Comparison of ENCODE assay signal across 8 cellular contexts in the genomic region with DNA sequence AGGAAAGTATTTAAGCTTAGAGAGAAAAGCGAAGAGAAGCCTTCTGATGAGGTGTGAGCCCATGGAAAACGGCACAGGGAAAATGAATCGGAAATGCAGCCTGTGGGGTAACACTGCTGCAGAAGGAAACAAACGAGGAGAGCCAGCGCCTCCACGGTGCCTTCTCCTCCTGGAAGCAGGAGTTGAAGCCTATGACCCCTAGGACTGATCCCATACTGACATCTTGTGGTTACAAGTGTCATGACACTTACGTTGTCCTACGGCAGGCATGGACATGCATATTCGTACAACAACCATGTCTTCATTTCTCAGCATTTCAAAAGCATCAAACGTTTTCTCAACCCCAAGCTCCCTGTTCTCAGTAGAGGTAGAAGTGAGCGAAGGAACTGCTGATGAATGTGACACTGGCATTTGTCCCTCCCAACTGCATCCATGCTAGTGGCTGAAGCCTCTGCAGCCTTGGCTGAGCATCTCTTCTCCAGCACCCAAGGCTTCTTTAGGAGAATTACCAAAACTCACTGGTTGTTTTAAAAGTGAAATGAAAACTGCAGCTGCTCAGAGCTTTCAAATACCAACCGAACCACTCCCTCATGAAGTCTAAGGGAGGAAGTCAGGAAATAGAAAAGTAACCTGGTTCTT.
DNase-seq lines count a peak whose midpoint lies in the region; ATAC-seq, FAIRE-seq and TF ChIP-seq lines count a peak whose summit lies in the region.

No MANE protein-coding gene starts in this region.

- no peaks in the 10 kb centered on the region for H3K27me3 Mint-ChIP-seq in mesothelial cell of epicardium (ENCODE audit: low read depth)

- peak; percentile 92 for FAIRE-seq in endothelial cell of umbilical vein (lab: Jason Lieb, UNC)

- H3K9me1 ChIP-seq in endothelial cell of umbilical vein (replicated peaks; ENCODE audit: control insufficient read depth, extremely low read depth, insufficient read depth, low read length), result no peaks in the 10 kb centered on the region

- no peak overlapping the region for H3K27ac Mint-ChIP-seq in mesothelial cell of epicardium

- H3K27ac ChIP-seq in WERI-Rb-1 (no peak overlapping the region), endothelial cell of umbilical vein (ENCODE audit: insufficient read depth, low read depth, low read length) (no peak overlapping the region), thyroid gland (no peak overlapping the region)

- no peaks in the 10 kb centered on the region for H3K79me2 ChIP-seq in endothelial cell of umbilical vein (ENCODE audit: control insufficient read depth, insufficient read depth, low read length)

- 24 to 29% methylated on average over 12 of the region's 12 CpGs for WGBS in thyroid gland, 2 donors

- ATAC-seq in HG03095 (IDR thresholded peaks at IDR 0.05; ENCODE audit: unreplicated experiment), result peak; percentile 80

- no peaks in the 10 kb centered on the region for H4K20me1 ChIP-seq in endothelial cell of umbilical vein (replicated peaks; ENCODE audit: control insufficient read depth, extremely low read depth, insufficient read depth, low read length)

- intact Hi-C loops in endothelial cell of umbilical vein (cut with micrococcal nuclease) (loop anchor here (1.0 to 10.0 kb wide), 9 partner anchors 76 to 824 kb away; no protein-coding TSS in a partner anchor), thyroid gland (cut with DNase I) (loop anchor here (5.0 kb wide), 1 partner anchor 823 kb away; no protein-coding TSS in a partner anchor)

- DNase-seq in AG04449 (ENCODE audit: low read depth, low spot score) (no peak), NCI-H2196 (lab: John Stamatoyannopoulos, UW; ENCODE audit: unreplicated experiment) (peak; percentile 71), WERI-Rb-1 (peak; percentile 65), endothelial cell of umbilical vein (ENCODE audit: low read depth, low spot score) (peak; percentile 80), mesothelial cell of epicardium (ENCODE audit: low spot score in 2 of 2, unreplicated experiment in 2 of 2) (peak in 1 of 2 experiments; percentile 50), thyroid gland (peak; percentile 57 to 62)

- H3K4me1 Mint-ChIP-seq in mesothelial cell of epicardium, result peaks cover 5% of the 10 kb centered on the region

- H2AFZ ChIP-seq in endothelial cell of umbilical vein (ENCODE audit: low read depth, low read length), result no peak overlapping the region

- H3K4me1 ChIP-seq in endothelial cell of umbilical vein (ENCODE audit: control insufficient read depth, extremely low read depth, insufficient read depth, low read length) (no peaks in the 10 kb centered on the region), thyroid gland (peaks cover 5 to 32% of the 10 kb centered on the region in 2 donors)

- H3K4me3 ChIP-seq in AG04449 (ENCODE audit: low read depth, low read length) (no peak overlapping the region), WERI-Rb-1 (ENCODE audit: low read depth, low read length) (no peak overlapping the region), endothelial cell of umbilical vein (replicated peaks in 1 of 3; ENCODE audit: insufficient read depth in 1 of 3, low read depth in 1 of 3, low read length in 3 of 3) (no peak overlapping the region), thyroid gland (replicated peaks in 1 of 3) (no peak overlapping the region)

- peak; percentile 80 for TF ChIP-seq CTCF in AG04449 (IDR thresholded peaks at IDR 0.05; ENCODE audit: insufficient read depth, low read length, missing control alignments)
- peak; percentile 78 for TF ChIP-seq CTCF in GM12874 (IDR thresholded peaks at IDR 0.05; ENCODE audit: insufficient read depth, low read depth, low read length)
- peak; percentile 95 for TF ChIP-seq CTCF in WERI-Rb-1 (IDR thresholded peaks at IDR 0.05; ENCODE audit: low read depth, low read length)
- TF ChIP-seq CTCF in endothelial cell of umbilical vein (IDR thresholded peaks at IDR 0.05; ENCODE audit: extremely low read depth in 1 of 2, insufficient read depth in 1 of 2, low read depth in 1 of 2, low read length in 2 of 2), result peak; percentile 70 to 75
- peak; percentile 72 for TF ChIP-seq CTCF in mesothelial cell of epicardium (IDR thresholded peaks at IDR 0.05; ENCODE audit: unreplicated experiment)
- TF ChIP-seq CTCF in thyroid gland (IDR thresholded peaks at IDR 0.05), result peak; percentile 72 to 92 (median 84)

- no peaks in the 10 kb centered on the region for H3K27me3 ChIP-seq in WERI-Rb-1 (ENCODE audit: insufficient read depth, low read depth, severe bottlenecking)
- H3K27me3 ChIP-seq in endothelial cell of umbilical vein (ENCODE audit: control insufficient read depth in 2 of 2, insufficient read depth in 2 of 2, low read length in 2 of 2), result no peaks in the 10 kb centered on the region
- no peaks in the 10 kb centered on the region for H3K27me3 ChIP-seq in thyroid gland

- no peaks in the 10 kb centered on the region for H3K9me3 Mint-ChIP-seq in mesothelial cell of epicardium

- peak overlapping the region; percentile 5 for H3K4me3 Mint-ChIP-seq in mesothelial cell of epicardium

- H3K36me3 Mint-ChIP-seq in mesothelial cell of epicardium, result no peaks in the 10 kb centered on the region

- BruUV-seq in endothelial cell of umbilical vein (replicated peaks; lab: Mats Ljungman, UMichigan), result no TSS peak

- no peak overlapping the region for H3K9ac ChIP-seq in endothelial cell of umbilical vein (replicated peaks; ENCODE audit: extremely low read depth, insufficient read depth, low read length)

- CTCF ChIA-PET in AG04449 (lab: Yijun Ruan, JAX), result interaction anchor here (0.6 to 6.9 kb wide), 59 partner anchors 8 to 825 kb away, joined by 3 to 68 read pairs (median 3); partner anchors contain the start of gene HOXA13
- CTCF ChIA-PET in endothelial cell of umbilical vein (lab: Charles Lee), result interaction anchor here (0.7 to 8.0 kb wide), 26 partner anchors 14 to 833 kb away, joined by 3 to 69 read pairs (median 4); partner anchors contain the start of gene HOXA13

- dilution Hi-C loops in endothelial cell of umbilical vein (cut with MboI; ENCODE audit: extremely low pct_ligation_motif_present, low sequenced_read_pairs), result no loop called here

- POLR2A ChIA-PET in AG04449 (lab: Yijun Ruan, JAX) (no interaction called here), endothelial cell of umbilical vein (lab: Charles Lee) (no interaction called here)

- H3K9me3 ChIP-seq in WERI-Rb-1 (ENCODE audit: severe bottlenecking), result no peaks in the 10 kb centered on the region
- no peaks in the 10 kb centered on the region for H3K9me3 ChIP-seq in endothelial cell of umbilical vein (replicated peaks; ENCODE audit: control insufficient read depth, insufficient read depth, low read length)
- H3K9me3 ChIP-seq in thyroid gland, result no peaks in the 10 kb centered on the region

- TF ChIP-seq POLR2A in endothelial cell of umbilical vein (IDR thresholded peaks at IDR 0.05; ENCODE audit: low read depth, low read length) (no peak), thyroid gland (IDR thresholded peaks at IDR 0.05) (no peak)

- H3K36me3 ChIP-seq in WERI-Rb-1, result no peaks in the 10 kb centered on the region
- no peaks in the 10 kb centered on the region for H3K36me3 ChIP-seq in endothelial cell of umbilical vein (ENCODE audit: control insufficient read depth in 2 of 2, extremely low read depth in 1 of 2, insufficient read depth in 2 of 2, low read length in 2 of 2)
- H3K36me3 ChIP-seq in thyroid gland, result no peaks in the 10 kb centered on the region

- no peak overlapping the region for H3K4me2 ChIP-seq in endothelial cell of umbilical vein (ENCODE audit: insufficient read depth, low read length)

TF ChIP-seq in endothelial cell of umbilical vein, 7 proteins besides CTCF, POLR2A, EP300 and RAD21:
- TF ChIP-seq, protein P1, sequence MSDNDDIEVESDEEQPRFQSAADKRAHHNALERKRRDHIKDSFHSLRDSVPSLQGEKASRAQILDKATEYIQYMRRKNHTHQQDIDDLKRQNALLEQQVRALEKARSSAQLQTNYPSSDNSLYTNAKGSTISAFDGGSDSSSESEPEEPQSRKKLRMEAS (IDR thresholded peaks at IDR 0.05; ENCODE audit: insufficient read depth, insufficient read length), result no peak
- TF ChIP-seq EZH2 (IDR thresholded peaks at IDR 0.05; ENCODE audit: borderline replicate concordance, low read depth, low read length, severe bottlenecking) (no peak), FOS (IDR thresholded peaks at IDR 0.05; ENCODE audit: borderline replicate concordance, insufficient read depth, low read length) (no peak), MYC (IDR thresholded peaks at IDR 0.05; ENCODE audit: low read depth, low read length) (no peak), JUN (IDR thresholded peaks at IDR 0.05; ENCODE audit: borderline replicate concordance, insufficient read depth, insufficient read length, low read depth) (no peak), GATA2 (IDR thresholded peaks at IDR 0.05; ENCODE audit: insufficient read depth, insufficient read length, low read depth, low read length) (no peak), POLR2AphosphoS5 (IDR thresholded peaks at IDR 0.05; ENCODE audit: insufficient read depth, low read depth, low read length) (no peak)
